11 cellular contexts compared by ENCODE assay signal in genomic region chr15:52427804-52428203, GRCh38.
DNase-seq lines count a peak whose midpoint lies in the region; ATAC-seq, FAIRE-seq and TF ChIP-seq lines count a peak whose summit lies in the region.
"Had no signal": no experiment of that assay in that cellular context is flagged by ENCODE, and none has a peak within 500 bp of the region (broad histone marks: within the 10 kb centered on the region; RNA-seq: fewer than 3 reads in every experiment).

No MANE protein-coding gene starts in this region.

- H3K4me1 ChIP-seq in GM12878 (ENCODE audit: control insufficient read depth, insufficient read depth, low read length) (no peaks in the 10 kb centered on the region; the same call in 1 of the 2 replicates), spleen (no peaks in the 10 kb centered on the region)

- H3K36me3 Mint-ChIP-seq in mesothelial cell of epicardium: no peaks in the 10 kb centered on the region

- H3K4me1 Mint-ChIP-seq in mesothelial cell of epicardium: peaks cover 13% of the 10 kb centered on the region

- WGBS in GM12878 (ENCODE audit: insufficient coverage, insufficient replicate concordance, low lambda C conversion rate, missing lambda C conversion rate): 4% methylated on average over 3 of the region's 3 CpGs
- 32 to 49% (median 34%) methylated on average over 3 of the region's 3 CpGs for WGBS in spleen, 5 donors

- H3K4me3 Mint-ChIP-seq in mesothelial cell of epicardium: no peak overlapping the region
- H3K4me3 Mint-ChIP-seq: stimulated activated naive CD8-positive, alpha-beta T cell treated with anti-CD3 and anti-CD28 coated beads, Interleukin-15, Interleukin-2, amounts not matched to agents 100 ng/mL and 50 ng/mL, for 24 hours had no signal

- H3K27ac ChIP-seq in GM12878 (ENCODE audit: control insufficient read depth, insufficient read depth): no peak overlapping the region
- H3K27ac ChIP-seq in spleen: no peak overlapping the region

- intact Hi-C loops in GM12878 (cut with micrococcal nuclease; ENCODE audit: unreplicated experiment) (no loop called here), spleen (cut with DNase I; ENCODE audit: low total_unique reads) (no loop called here)

- H3K27me3 ChIP-seq in GM12878 (replicated peaks in 1 of 2; ENCODE audit: control insufficient read depth in 2 of 2, insufficient read depth in 2 of 2, low read length in 1 of 2) (no peaks in the 10 kb centered on the region), spleen (replicated peaks in 1 of 7) (no peaks in the 10 kb centered on the region)

- POLR2A ChIA-PET in GM12878 (lab: Charles Lee): no interaction called here

- no peak for TF ChIP-seq EP300 in GM12878 (IDR thresholded peaks at IDR 0.05; ENCODE audit: borderline replicate concordance in 1 of 2, control insufficient read depth in 1 of 2, low read depth in 2 of 2, low read length in 2 of 2)

- peak; percentile 81 for ATAC-seq in GM12878
- no peak for ATAC-seq in GM19351 (IDR thresholded peaks at IDR 0.05; ENCODE audit: unreplicated experiment)
- no peak for ATAC-seq in HG03571 (IDR thresholded peaks at IDR 0.05; ENCODE audit: unreplicated experiment)
- ATAC-seq: mucosa of descending colon had no signal

- SMC1A ChIA-PET in GM12878 (lab: Charles Lee; ENCODE audit: uncharacterized antibody, unreplicated experiment): interaction anchor here (1.2 kb wide), 2 partner anchors 36 to 48 kb away, joined by 3 to 4 read pairs; no protein-coding TSS in a partner anchor

- peaks cover 0 to 1% of the 10 kb centered on the region in 2 experiments; a peak in 2 of 4 replicates for H3K36me3 ChIP-seq in GM12878 (ENCODE audit: control insufficient read depth in 2 of 2, insufficient read depth in 2 of 2, low read length in 1 of 2)
- H3K36me3 ChIP-seq in spleen: peaks cover 0 to 74% (median 7%) of the 10 kb centered on the region in 6 donors

- peak; percentile 56 for DNase-seq in Caki2 (ENCODE audit: low read depth)
- DNase-seq in HFF-Myc (ENCODE audit: extremely low read depth, low read depth): peak; percentile 9
- DNase-seq in GM12878 (ENCODE audit: low read depth, low spot score): no peak
- no peak for DNase-seq in mesothelial cell of epicardium (ENCODE audit: low spot score in 2 of 2, unreplicated experiment in 2 of 2)
- no peak for DNase-seq in spleen
- DNase-seq in nucleus accumbens (lab: John Stamatoyannopoulos, UW): no peak
- DNase-seq: anterior cingulate cortex, mucosa of descending colon had no signal

- FAIRE-seq in GM12878 (lab: Jason Lieb, UNC): peak; percentile 65

- H3K4me3 ChIP-seq in HFF-Myc (replicated peaks; ENCODE audit: low read depth, low read length): no peak overlapping the region
- H3K4me3 ChIP-seq in GM12878: no peak overlapping the region
- no peak overlapping the region for H3K4me3 ChIP-seq in spleen
- H3K4me3 ChIP-seq: mucosa of descending colon had no signal

- H3K27me3 Mint-ChIP-seq in mesothelial cell of epicardium (ENCODE audit: low read depth): no peaks in the 10 kb centered on the region
- H3K27me3 Mint-ChIP-seq: stimulated activated naive CD8-positive, alpha-beta T cell treated with anti-CD3 and anti-CD28 coated beads, Interleukin-15, Interleukin-2, amounts not matched to agents 100 ng/mL and 50 ng/mL, for 24 hours had no signal

- no peak for TF ChIP-seq RAD21 in GM12878 (IDR thresholded peaks at IDR 0.05; ENCODE audit: insufficient read depth, low read depth, low read length)

- CTCF ChIA-PET in GM12878 (lab: Yijun Ruan, JAX): interaction anchor here (0.5 to 1.1 kb wide), 2 partner anchors 16 to 219 kb away, joined by 4 read pairs; no protein-coding TSS in a partner anchor

- H3K9me3 Mint-ChIP-seq in mesothelial cell of epicardium: no peaks in the 10 kb centered on the region
- H3K9me3 Mint-ChIP-seq: stimulated activated naive CD8-positive, alpha-beta T cell treated with anti-CD3 and anti-CD28 coated beads, Interleukin-15, Interleukin-2, amounts not matched to agents 100 ng/mL and 50 ng/mL, for 24 hours had no signal

- RAD21 ChIA-PET in GM12878 (lab: Charles Lee; ENCODE audit: unreplicated experiment): interaction anchor here (0.7 kb wide), 1 partner anchor 36 kb away, joined by 3 read pairs; no protein-coding TSS in a partner anchor

- no peaks in the 10 kb centered on the region for H3K79me2 ChIP-seq in GM12878 (ENCODE audit: control insufficient read depth, insufficient read depth, low read length)

- no peak overlapping the region for H3K4me2 ChIP-seq in GM12878 (ENCODE audit: control insufficient read depth, insufficient read depth)

- no peaks in the 10 kb centered on the region for H4K20me1 ChIP-seq in GM12878 (ENCODE audit: control insufficient read depth, insufficient read depth)

- H3K9ac ChIP-seq in GM12878 (ENCODE audit: control insufficient read depth, insufficient read depth, low read length): no peak overlapping the region

- TF ChIP-seq POLR2A in GM12878 (IDR thresholded peaks at IDR 0.05; ENCODE audit: low read depth, low read length) (no peak), spleen (IDR thresholded peaks at IDR 0.05) (no peak)

- TF ChIP-seq CTCF in HFF-Myc (IDR thresholded peaks at IDR 0.05; ENCODE audit: low read depth, low read length, missing control alignments): no peak
- TF ChIP-seq CTCF in GM12878 (IDR thresholded peaks at IDR 0.05 in 2 of 3, conservative IDR thresholded peaks at IDR 0.05 in 1 of 3; ENCODE audit: control insufficient read depth in 2 of 3, extremely low read depth in 1 of 3, insufficient read depth in 1 of 3, low read depth in 3 of 3, low read length in 3 of 3): no peak
- no peak for TF ChIP-seq CTCF in mesothelial cell of epicardium (IDR thresholded peaks at IDR 0.05; ENCODE audit: unreplicated experiment)
- TF ChIP-seq CTCF in spleen (IDR thresholded peaks at IDR 0.05 in 8 of 11, conservative IDR thresholded peaks at IDR 0.05 in 3 of 11): no peak

- H2AFZ ChIP-seq in GM12878 (ENCODE audit: control insufficient read depth, low read depth, low read length): no peak overlapping the region

- BruUV-seq in GM12878 (replicated peaks; lab: Mats Ljungman, UMichigan): no TSS peak

- H3K27ac Mint-ChIP-seq in mesothelial cell of epicardium: peak overlapping the region; percentile 23
- H3K27ac Mint-ChIP-seq: stimulated activated naive CD8-positive, alpha-beta T cell treated with anti-CD3 and anti-CD28 coated beads, Interleukin-15, Interleukin-2, amounts not matched to agents 100 ng/mL and 50 ng/mL, for 24 hours had no signal

- no peaks in the 10 kb centered on the region for H3K9me3 ChIP-seq in GM12878 (replicated peaks; ENCODE audit: control insufficient read depth, insufficient read depth, low read length)
- H3K9me3 ChIP-seq in spleen: no peaks in the 10 kb centered on the region
- H3K9me3 ChIP-seq: mucosa of descending colon had no signal

- in situ Hi-C loops in Caki2 (cut with HindIII; ENCODE audit: low pct_unique_long_range_greater_than_20kb, low sequenced_read_pairs) (no loop called here), GM12878 (cut with MboI) (no loop called here)

TF ChIP-seq in GM12878, 131 proteins besides CTCF, POLR2A, EP300 and RAD21:
- TF ChIP-seq RUNX3 (IDR thresholded peaks at IDR 0.05; ENCODE audit: low read length) (peak; percentile 54), PBX3 (IDR thresholded peaks at IDR 0.05; ENCODE audit: insufficient replicate concordance, low read depth, low read length) (peak; percentile 46), ZNF592 (IDR thresholded peaks at IDR 0.05) (no peak), PAX5 (IDR thresholded peaks at IDR 0.05; ENCODE audit: borderline replicate concordance, low read depth, low read length) (peak; percentile 84)
TF ChIP-seq in GM12878: peak in this region for 3.

Comparison
In these comparisons a context has a peak if more than half of its experiments do, and no peak if none do; other contexts are left out.
1. DNase-seq: peak in Caki2 (single experiment) and HFF-Myc (single experiment); none in GM12878 (single experiment), mesothelial cell of epicardium (0 of 2), spleen (single experiment) and nucleus accumbens (0 of 56).